17 cellular contexts compared by ENCODE assay signal in the genomic region with DNA sequence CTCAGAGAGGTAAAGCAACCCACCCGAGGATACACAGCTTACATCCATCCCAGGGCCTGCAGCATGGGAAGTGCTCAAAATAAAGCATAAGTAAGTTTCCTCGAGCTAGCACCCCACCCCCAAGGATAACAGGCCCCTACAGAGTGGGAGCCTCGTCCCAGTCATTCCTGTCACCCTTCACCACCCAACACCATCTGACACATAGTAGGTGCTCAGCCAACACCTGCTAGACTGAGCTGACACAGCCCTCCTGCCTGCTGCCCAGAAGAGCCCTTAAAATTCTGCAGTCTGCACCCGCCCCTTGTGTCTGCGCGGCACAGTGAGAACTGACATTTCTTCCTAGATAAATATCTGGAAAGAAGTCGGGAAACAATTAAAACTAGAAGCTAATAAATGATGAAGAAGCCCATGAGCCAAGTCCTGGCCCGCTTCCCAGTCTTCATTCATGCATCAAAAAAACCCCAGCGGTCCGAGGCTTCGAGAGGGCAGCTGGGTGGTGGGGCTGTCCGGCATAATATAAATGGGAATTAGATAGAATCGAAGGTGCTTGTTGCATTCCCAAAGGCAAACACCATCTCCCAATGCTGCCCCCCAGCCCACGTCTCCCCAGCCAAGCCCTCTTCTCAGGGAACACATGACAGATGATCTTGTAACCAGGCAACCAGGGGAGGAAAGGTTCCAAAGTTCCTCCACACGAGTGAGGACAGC.
A peak's percentile ranks its signal among the peaks of the same experiment; 100 is the strongest.
DNase-seq lines count a peak whose midpoint lies in the region; ATAC-seq, FAIRE-seq and TF ChIP-seq lines count a peak whose summit lies in the region.
"Had no signal": no experiment of that assay in that cellular context is flagged by ENCODE, and none has a peak within 500 bp of the region (broad histone marks: within the 10 kb centered on the region; RNA-seq: fewer than 3 reads in every experiment).

No MANE protein-coding gene starts in this region.

- H3K9ac ChIP-seq in kidney (ENCODE audit: low read length in 2 of 2), result no peak overlapping the region

- no peaks in the 10 kb centered on the region for H3K36me3 ChIP-seq in kidney (ENCODE audit: control insufficient read depth in 1 of 2, insufficient read depth in 2 of 2, low read length in 2 of 2)
- H3K36me3 ChIP-seq: brain microvascular endothelial cell, suprapubic skin had no signal

- no peak for TF ChIP-seq CTCF in kidney (IDR thresholded peaks at IDR 0.05; ENCODE audit: borderline replicate concordance, extremely low read depth, insufficient read depth)

- no peak overlapping the region for H3K4me3 Mint-ChIP-seq in activated CD8-positive, alpha-beta T cell treated with anti-CD3 and anti-CD28 coated beads, Interleukin-2, amount 10 ng/mL, durations not matched to agents 7 days and 5 days
- H3K4me3 Mint-ChIP-seq: mesothelial cell of epicardium had no signal

- CTCF ChIA-PET in activated CD8-positive, alpha-beta T cell treated with anti-CD3 and anti-CD28 coated beads, Interleukin-2, amount 10 ng/mL, durations not matched to agents 7 days and 5 days (lab: Charles Lee), result interaction anchor here (1.3 kb wide), 2 partner anchors 10 to 1056 kb away, joined by 3 to 4 read pairs; no protein-coding TSS in a partner anchor

- DNase-seq in DMS53 (lab: John Stamatoyannopoulos, UW) (peak; percentile 8), DMS53 treated with DMSO at 0.1 percent for 48 hours (lab: John Stamatoyannopoulos, UW; ENCODE audit: unreplicated experiment) (no peak), G401 (ENCODE audit: low spot score) (peak; percentile 85), kidney (peak; percentile 75), iPS-NIHi11 (ENCODE audit: low spot score) (no peak), pons (ENCODE audit: low spot score) (no peak), urothelium cell line (ENCODE audit: low spot score) (no peak)
- no peak for DNase-seq in activated CD8-positive, alpha-beta T cell treated with anti-CD3 and anti-CD28 coated beads, Interleukin-2, amount 10 ng/mL, durations not matched to agents 7 days and 5 days
- DNase-seq: 8988T; activated CD4-positive, alpha-beta T cell treated with anti-CD3 and anti-CD28 coated beads, Interleukin-2, amount 50 U/mL, for 4 hours; brain microvascular endothelial cell; KBM-7; NCI-H82 had no signal

- peaks cover 84% of the 10 kb centered on the region for H3K36me3 Mint-ChIP-seq in activated CD8-positive, alpha-beta T cell treated with anti-CD3 and anti-CD28 coated beads, Interleukin-2, amount 10 ng/mL, durations not matched to agents 7 days and 5 days (ENCODE audit: low read depth)

- POLR2A ChIA-PET in activated CD8-positive, alpha-beta T cell treated with anti-CD3 and anti-CD28 coated beads, Interleukin-2, amount 10 ng/mL, durations not matched to agents 7 days and 5 days (lab: Charles Lee), result interaction anchor here (1.2 to 2.2 kb wide), 2 partner anchors 9 to 11 kb away, joined by 3 to 5 read pairs; no protein-coding TSS in a partner anchor

- no peaks in the 10 kb centered on the region for H3K27me3 Mint-ChIP-seq in activated CD8-positive, alpha-beta T cell treated with anti-CD3 and anti-CD28 coated beads, Interleukin-2, amount 10 ng/mL, durations not matched to agents 7 days and 5 days (ENCODE audit: low read depth)

- peaks cover 8 to 9% of the 10 kb centered on the region in 2 donors for H3K4me1 ChIP-seq in kidney (ENCODE audit: control insufficient read depth in 1 of 2, insufficient read depth in 1 of 2, low read depth in 1 of 2, low read length in 2 of 2)

- FAIRE-seq in kidney (lab: Jason Lieb, UNC), result no peak
- FAIRE-seq in urothelium cell line (lab: Jason Lieb, UNC), result no peak

- in situ Hi-C loops in G401 (cut with HindIII; ENCODE audit: low sequenced_read_pairs), result no loop called here

- intact Hi-C loops in kidney (cut with DNase I), result no loop called here

- H3K4me3 ChIP-seq in kidney (ENCODE audit: low read length in 2 of 2), result no peak overlapping the region
- H3K4me3 ChIP-seq: suprapubic skin had no signal

- no peak overlapping the region for H3K27ac ChIP-seq in kidney (ENCODE audit: low read depth in 2 of 2, low read length in 2 of 2)
- H3K27ac ChIP-seq: brain microvascular endothelial cell, epithelial cell of prostate, suprapubic skin had no signal

- H3K4me1 Mint-ChIP-seq in activated CD8-positive, alpha-beta T cell treated with anti-CD3 and anti-CD28 coated beads, Interleukin-2, amount 10 ng/mL, durations not matched to agents 7 days and 5 days (ENCODE audit: low read depth), result peaks cover 98% of the 10 kb centered on the region

- ATAC-seq in activated CD8-positive, alpha-beta T cell treated with anti-CD3 and anti-CD28 coated beads, Interleukin-2, amount 10 ng/mL, durations not matched to agents 7 days and 5 days, result no peak
- ATAC-seq: SK-N-SH treated with all-trans-retinoic acid at 6 μM for 48 hours had no signal

- no peaks in the 10 kb centered on the region for H3K9me3 Mint-ChIP-seq in activated CD8-positive, alpha-beta T cell treated with anti-CD3 and anti-CD28 coated beads, Interleukin-2, amount 10 ng/mL, durations not matched to agents 7 days and 5 days (ENCODE audit: insufficient read depth)
- H3K9me3 Mint-ChIP-seq: mesothelial cell of epicardium had no signal

- H3K9me3 ChIP-seq in kidney (ENCODE audit: control insufficient read depth in 1 of 2, low read length in 2 of 2), result no peaks in the 10 kb centered on the region
- H3K9me3 ChIP-seq: suprapubic skin had no signal

- peak overlapping the region; percentile 95 for H3K27ac Mint-ChIP-seq in activated CD8-positive, alpha-beta T cell treated with anti-CD3 and anti-CD28 coated beads, Interleukin-2, amount 10 ng/mL, durations not matched to agents 7 days and 5 days
- H3K27ac Mint-ChIP-seq: mesothelial cell of epicardium had no signal

Comparison
In these comparisons a context has a peak if more than half of its experiments do, and no peak if none do; other contexts are left out.
1. DNase-seq: peak in DMS53 (single experiment), G401 (single experiment) and kidney (single experiment); none in DMS53 treated with DMSO at 0.1 percent for 48 hours (single experiment), activated CD8-positive, alpha-beta T cell treated with anti-CD3 and anti-CD28 coated beads, Interleukin-2, amount 10 ng/mL, durations not matched to agents 7 days and 5 days (single experiment), iPS-NIHi11 (single experiment), pons (single experiment) and urothelium cell line (single experiment).